Comparison of ENCODE assay signal across 1 cellular context in the genomic region with DNA sequence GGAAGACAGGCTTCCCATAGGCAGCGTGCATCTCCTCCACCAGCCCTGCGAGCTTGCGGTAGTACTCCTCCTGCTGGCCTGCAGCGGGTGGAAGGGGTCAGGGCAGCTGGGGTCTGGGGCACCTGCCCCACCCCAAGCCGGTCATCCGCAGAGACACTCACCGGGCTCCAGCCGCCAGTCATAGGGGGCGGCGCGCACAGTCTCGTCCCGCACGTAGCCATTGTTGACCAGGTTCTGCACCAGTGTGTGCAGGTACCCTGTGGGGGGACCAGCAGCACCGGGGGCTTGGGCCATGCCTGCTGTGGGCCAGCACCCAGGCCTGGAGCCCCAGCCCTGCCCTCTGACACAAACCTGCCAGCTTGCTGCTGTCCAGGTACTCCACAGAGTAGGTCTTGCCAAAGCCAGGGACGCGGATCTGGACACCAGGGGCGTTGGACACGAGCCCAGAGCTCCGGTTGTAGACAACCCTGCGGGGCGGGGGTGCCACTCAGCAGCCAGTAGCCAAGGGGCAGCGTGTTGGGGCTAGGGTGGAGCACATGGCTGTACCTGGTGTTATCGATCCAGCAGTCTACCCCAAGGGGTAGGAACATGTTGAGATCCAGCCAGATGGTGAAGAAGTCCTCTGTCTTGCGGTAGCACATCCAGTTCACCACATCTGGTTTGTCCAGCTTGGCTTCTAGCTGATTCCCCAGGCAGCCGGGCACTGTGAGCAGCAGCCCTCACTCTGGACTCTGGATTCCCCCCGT.
TF ChIP-seq lines count a peak whose summit lies in the region.

No MANE protein-coding gene starts in this region.

TF ChIP-seq in HepG2, 621 proteins besides CTCF, POLR2A, EP300 and RAD21 (continued from another document and continues in another):
- TF ChIP-seq, protein P1, sequence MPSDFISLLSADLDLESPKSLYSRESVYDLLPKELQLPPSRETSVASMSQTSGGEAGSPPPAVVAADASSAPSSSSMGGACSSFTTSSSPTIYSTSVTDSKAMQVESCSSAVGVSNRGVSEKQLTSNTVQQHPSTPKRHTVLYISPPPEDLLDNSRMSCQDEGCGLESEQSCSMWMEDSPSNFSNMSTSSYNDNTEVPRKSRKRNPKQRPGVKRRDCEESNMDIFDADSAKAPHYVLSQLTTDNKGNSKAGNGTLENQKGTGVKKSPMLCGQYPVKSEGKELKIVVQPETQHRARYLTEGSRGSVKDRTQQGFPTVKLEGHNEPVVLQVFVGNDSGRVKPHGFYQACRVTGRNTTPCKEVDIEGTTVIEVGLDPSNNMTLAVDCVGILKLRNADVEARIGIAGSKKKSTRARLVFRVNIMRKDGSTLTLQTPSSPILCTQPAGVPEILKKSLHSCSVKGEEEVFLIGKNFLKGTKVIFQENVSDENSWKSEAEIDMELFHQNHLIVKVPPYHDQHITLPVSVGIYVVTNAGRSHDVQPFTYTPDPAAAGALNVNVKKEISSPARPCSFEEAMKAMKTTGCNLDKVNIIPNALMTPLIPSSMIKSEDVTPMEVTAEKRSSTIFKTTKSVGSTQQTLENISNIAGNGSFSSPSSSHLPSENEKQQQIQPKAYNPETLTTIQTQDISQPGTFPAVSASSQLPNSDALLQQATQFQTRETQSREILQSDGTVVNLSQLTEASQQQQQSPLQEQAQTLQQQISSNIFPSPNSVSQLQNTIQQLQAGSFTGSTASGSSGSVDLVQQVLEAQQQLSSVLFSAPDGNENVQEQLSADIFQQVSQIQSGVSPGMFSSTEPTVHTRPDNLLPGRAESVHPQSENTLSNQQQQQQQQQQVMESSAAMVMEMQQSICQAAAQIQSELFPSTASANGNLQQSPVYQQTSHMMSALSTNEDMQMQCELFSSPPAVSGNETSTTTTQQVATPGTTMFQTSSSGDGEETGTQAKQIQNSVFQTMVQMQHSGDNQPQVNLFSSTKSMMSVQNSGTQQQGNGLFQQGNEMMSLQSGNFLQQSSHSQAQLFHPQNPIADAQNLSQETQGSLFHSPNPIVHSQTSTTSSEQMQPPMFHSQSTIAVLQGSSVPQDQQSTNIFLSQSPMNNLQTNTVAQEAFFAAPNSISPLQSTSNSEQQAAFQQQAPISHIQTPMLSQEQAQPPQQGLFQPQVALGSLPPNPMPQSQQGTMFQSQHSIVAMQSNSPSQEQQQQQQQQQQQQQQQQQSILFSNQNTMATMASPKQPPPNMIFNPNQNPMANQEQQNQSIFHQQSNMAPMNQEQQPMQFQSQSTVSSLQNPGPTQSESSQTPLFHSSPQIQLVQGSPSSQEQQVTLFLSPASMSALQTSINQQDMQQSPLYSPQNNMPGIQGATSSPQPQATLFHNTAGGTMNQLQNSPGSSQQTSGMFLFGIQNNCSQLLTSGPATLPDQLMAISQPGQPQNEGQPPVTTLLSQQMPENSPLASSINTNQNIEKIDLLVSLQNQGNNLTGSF (CRISPR knock-in tag; IDR thresholded peaks at IDR 0.05) = no peak
- TF ChIP-seq HMG20B (CRISPR knock-in tag; conservative IDR thresholded peaks at IDR 0.05) = 0 out of 2 replicates have a peak, but pooled peaks have one; percentile 12
- TF ChIP-seq PAWR (CRISPR knock-in tag; IDR thresholded peaks at IDR 0.05; ENCODE audit: borderline replicate concordance) = 0 out of 2 replicates have a peak, but pooled peaks have one; percentile 79
- TF ChIP-seq ZNF724P (CRISPR knock-in tag; IDR thresholded peaks at IDR 0.05; ENCODE audit: borderline replicate concordance) = no peak
- no peak for TF ChIP-seq GTF2F1 (IDR thresholded peaks at IDR 0.05; ENCODE audit: low read length)
- TF ChIP-seq, protein P2, sequence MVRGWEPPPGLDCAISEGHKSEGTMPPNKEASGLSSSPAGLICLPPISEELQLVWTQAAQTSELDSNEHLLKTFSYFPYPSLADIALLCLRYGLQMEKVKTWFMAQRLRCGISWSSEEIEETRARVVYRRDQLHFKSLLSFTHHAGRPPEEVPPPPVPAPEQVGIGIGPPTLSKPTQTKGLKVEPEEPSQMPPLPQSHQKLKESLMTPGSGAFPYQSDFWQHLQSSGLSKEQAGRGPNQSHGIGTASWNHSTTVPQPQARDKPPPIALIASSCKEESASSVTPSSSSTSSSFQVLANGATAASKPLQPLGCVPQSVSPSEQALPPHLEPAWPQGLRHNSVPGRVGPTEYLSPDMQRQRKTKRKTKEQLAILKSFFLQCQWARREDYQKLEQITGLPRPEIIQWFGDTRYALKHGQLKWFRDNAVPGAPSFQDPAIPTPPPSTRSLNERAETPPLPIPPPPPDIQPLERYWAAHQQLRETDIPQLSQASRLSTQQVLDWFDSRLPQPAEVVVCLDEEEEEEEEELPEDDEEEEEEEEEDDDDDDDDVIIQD (CRISPR knock-in tag; IDR thresholded peaks at IDR 0.05; ENCODE audit: low read depth) = no peak
- TF ChIP-seq FOXP1 (IDR thresholded peaks at IDR 0.05) = no peak
- TF ChIP-seq FOXP1 (CRISPR knock-in tag; IDR thresholded peaks at IDR 0.05) = 0 out of 2 replicates have a peak, but pooled peaks have one; percentile 9
- TF ChIP-seq PTBP1 (IDR thresholded peaks at IDR 0.05; ENCODE audit: low read depth, low read length, poor library complexity, severe bottlenecking) = no peak
- peak; percentile 32; the same call in 1 of the 2 replicates for TF ChIP-seq STAT6 (CRISPR knock-in tag; IDR thresholded peaks at IDR 0.05; ENCODE audit: borderline replicate concordance)
- TF ChIP-seq POLR2G (IDR thresholded peaks at IDR 0.05; ENCODE audit: low read depth, low read length) = 0 out of 2 replicates have a peak, but pooled peaks have one; percentile 15
- TF ChIP-seq, protein P3, sequence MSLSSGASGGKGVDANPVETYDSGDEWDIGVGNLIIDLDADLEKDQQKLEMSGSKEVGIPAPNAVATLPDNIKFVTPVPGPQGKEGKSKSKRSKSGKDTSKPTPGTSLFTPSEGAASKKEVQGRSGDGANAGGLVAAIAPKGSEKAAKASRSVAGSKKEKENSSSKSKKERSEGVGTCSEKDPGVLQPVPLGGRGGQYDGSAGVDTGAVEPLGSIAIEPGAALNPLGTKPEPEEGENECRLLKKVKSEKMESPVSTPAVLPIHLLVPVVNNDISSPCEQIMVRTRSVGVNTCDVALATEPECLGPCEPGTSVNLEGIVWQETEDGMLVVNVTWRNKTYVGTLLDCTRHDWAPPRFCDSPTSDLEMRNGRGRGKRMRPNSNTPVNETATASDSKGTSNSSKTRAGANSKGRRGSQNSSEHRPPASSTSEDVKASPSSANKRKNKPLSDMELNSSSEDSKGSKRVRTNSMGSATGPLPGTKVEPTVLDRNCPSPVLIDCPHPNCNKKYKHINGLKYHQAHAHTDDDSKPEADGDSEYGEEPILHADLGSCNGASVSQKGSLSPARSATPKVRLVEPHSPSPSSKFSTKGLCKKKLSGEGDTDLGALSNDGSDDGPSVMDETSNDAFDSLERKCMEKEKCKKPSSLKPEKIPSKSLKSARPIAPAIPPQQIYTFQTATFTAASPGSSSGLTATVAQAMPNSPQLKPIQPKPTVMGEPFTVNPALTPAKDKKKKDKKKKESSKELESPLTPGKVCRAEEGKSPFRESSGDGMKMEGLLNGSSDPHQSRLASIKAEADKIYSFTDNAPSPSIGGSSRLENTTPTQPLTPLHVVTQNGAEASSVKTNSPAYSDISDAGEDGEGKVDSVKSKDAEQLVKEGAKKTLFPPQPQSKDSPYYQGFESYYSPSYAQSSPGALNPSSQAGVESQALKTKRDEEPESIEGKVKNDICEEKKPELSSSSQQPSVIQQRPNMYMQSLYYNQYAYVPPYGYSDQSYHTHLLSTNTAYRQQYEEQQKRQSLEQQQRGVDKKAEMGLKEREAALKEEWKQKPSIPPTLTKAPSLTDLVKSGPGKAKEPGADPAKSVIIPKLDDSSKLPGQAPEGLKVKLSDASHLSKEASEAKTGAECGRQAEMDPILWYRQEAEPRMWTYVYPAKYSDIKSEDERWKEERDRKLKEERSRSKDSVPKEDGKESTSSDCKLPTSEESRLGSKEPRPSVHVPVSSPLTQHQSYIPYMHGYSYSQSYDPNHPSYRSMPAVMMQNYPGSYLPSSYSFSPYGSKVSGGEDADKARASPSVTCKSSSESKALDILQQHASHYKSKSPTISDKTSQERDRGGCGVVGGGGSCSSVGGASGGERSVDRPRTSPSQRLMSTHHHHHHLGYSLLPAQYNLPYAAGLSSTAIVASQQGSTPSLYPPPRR (CRISPR knock-in tag; IDR thresholded peaks at IDR 0.05; ENCODE audit: borderline replicate concordance) = no peak; the same call in none of the 2 replicates
- TF ChIP-seq HNRNPK (IDR thresholded peaks at IDR 0.05; ENCODE audit: low read depth, low read length, poor library complexity, severe bottlenecking) = no peak
- no peak for TF ChIP-seq KLF15 (CRISPR knock-in tag; IDR thresholded peaks at IDR 0.05; ENCODE audit: borderline replicate concordance)
- no peak for TF ChIP-seq ZNF17 (CRISPR knock-in tag; IDR thresholded peaks at IDR 0.05)
- no peak for TF ChIP-seq ISL2 (CRISPR knock-in tag; IDR thresholded peaks at IDR 0.05)
- TF ChIP-seq ZNF121 (CRISPR knock-in tag; IDR thresholded peaks at IDR 0.05) = no peak; the same call in 1 of the 2 replicates
- peak; percentile 31 for TF ChIP-seq GATAD2A (CRISPR knock-in tag; IDR thresholded peaks at IDR 0.05)
- TF ChIP-seq ZGPAT (CRISPR knock-in tag; IDR thresholded peaks at IDR 0.05) = peak; percentile 33; the same call in 1 of the 2 replicates
- no peak for TF ChIP-seq THYN1 (CRISPR knock-in tag; IDR thresholded peaks at IDR 0.05; ENCODE audit: borderline replicate concordance, low read depth)
- no peak for TF ChIP-seq ZNF367 (CRISPR knock-in tag; IDR thresholded peaks at IDR 0.05; ENCODE audit: borderline replicate concordance)
- TF ChIP-seq, protein P4, sequence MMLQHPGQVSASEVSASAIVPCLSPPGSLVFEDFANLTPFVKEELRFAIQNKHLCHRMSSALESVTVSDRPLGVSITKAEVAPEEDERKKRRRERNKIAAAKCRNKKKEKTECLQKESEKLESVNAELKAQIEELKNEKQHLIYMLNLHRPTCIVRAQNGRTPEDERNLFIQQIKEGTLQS (CRISPR knock-in tag; IDR thresholded peaks at IDR 0.05) = no peak; the same call in 1 of the 2 replicates
- TF ChIP-seq, protein P5, sequence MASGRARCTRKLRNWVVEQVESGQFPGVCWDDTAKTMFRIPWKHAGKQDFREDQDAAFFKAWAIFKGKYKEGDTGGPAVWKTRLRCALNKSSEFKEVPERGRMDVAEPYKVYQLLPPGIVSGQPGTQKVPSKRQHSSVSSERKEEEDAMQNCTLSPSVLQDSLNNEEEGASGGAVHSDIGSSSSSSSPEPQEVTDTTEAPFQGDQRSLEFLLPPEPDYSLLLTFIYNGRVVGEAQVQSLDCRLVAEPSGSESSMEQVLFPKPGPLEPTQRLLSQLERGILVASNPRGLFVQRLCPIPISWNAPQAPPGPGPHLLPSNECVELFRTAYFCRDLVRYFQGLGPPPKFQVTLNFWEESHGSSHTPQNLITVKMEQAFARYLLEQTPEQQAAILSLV (CRISPR knock-in tag; IDR thresholded peaks at IDR 0.05; ENCODE audit: borderline replicate concordance) = no peak; the same call in 1 of the 2 replicates
- TF ChIP-seq, protein P6, sequence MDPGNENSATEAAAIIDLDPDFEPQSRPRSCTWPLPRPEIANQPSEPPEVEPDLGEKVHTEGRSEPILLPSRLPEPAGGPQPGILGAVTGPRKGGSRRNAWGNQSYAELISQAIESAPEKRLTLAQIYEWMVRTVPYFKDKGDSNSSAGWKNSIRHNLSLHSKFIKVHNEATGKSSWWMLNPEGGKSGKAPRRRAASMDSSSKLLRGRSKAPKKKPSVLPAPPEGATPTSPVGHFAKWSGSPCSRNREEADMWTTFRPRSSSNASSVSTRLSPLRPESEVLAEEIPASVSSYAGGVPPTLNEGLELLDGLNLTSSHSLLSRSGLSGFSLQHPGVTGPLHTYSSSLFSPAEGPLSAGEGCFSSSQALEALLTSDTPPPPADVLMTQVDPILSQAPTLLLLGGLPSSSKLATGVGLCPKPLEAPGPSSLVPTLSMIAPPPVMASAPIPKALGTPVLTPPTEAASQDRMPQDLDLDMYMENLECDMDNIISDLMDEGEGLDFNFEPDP (CRISPR knock-in tag; conservative IDR thresholded peaks at IDR 0.05) = 0 out of 2 replicates have a peak, but pooled peaks have one; percentile 55
- no peak for TF ChIP-seq SMARCC2 (IDR thresholded peaks at IDR 0.05)
- TF ChIP-seq CBFB (CRISPR knock-in tag; IDR thresholded peaks at IDR 0.05) = 0 out of 2 replicates have a peak, but pooled peaks have one; percentile 54
- TF ChIP-seq, protein P7, sequence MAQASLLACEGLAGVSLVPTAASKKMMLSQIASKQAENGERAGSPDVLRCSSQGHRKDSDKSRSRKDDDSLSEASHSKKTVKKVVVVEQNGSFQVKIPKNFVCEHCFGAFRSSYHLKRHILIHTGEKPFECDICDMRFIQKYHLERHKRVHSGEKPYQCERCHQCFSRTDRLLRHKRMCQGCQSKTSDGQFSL (CRISPR knock-in tag; IDR thresholded peaks at IDR 0.05) = no peak
- 0 out of 2 replicates have a peak, but pooled peaks have one; percentile 0 for TF ChIP-seq ZMAT3 (CRISPR knock-in tag; conservative IDR thresholded peaks at IDR 0.05)
- TF ChIP-seq SALL1 (CRISPR knock-in tag; IDR thresholded peaks at IDR 0.05) = 0 out of 2 replicates have a peak, but pooled peaks have one; percentile 17
- no peak; the same call in none of the 2 replicates for TF ChIP-seq ZZZ3 (CRISPR knock-in tag; IDR thresholded peaks at IDR 0.05; ENCODE audit: borderline replicate concordance)
